Comparison of ENCODE assay signal across 10 cellular contexts in the genomic region with DNA sequence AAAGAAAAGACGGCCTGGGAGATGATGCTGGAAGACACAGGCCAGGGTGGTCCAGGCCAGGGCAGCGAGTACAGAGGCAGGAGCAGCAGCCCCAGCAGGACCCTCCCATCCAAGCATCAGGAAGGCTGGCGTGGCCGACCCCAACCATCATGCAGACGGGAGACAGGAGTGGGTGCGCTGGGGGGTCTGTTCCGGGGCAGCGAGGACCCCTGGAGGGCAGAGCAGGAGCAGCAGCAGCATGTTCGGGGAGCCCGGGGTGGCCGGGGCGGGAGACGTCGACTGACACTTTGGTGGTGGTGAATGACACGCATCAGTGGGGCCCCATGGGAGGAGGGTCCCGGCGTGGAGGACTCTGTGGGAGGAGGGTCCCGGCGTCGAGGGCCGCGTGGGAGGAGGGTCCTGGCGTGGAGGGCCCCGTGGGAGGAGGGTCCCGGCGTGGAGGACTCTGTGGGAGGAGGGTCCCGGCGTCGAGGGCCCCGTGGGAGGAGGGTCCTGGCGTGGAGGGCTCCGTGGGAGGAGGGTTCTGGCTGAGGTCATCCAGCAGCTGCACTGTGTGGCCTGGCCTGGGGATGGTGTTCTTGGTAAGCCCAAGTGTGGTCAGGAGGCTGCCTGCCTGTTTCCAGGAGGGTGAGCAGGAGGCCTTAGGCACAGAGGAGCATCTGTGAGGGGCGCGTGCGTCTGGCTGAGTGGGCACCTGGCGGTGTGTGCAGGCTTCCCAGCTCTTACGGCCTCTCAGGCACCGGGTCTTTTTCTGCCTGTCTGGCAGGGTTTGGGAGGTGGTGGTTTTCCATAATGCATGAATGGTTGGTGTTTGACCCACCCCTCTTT. TPM values are rescaled to one million over a fixed set of nuclear protein-coding genes. Genes with fewer than 3 reads are reported as not detected.
DNase-seq lines count a peak whose midpoint lies in the region; ATAC-seq, FAIRE-seq and TF ChIP-seq lines count a peak whose summit lies in the region.
"Had no signal": no experiment of that assay in that cellular context is flagged by ENCODE, and none has a peak within 500 bp of the region (broad histone marks: within the 10 kb centered on the region; RNA-seq: fewer than 3 reads in every experiment).

No MANE protein-coding gene starts in this region.

- peak overlapping the region; percentile 32 for H3K27ac Mint-ChIP-seq in neural progenitor cell
- H3K27ac Mint-ChIP-seq: CD8-positive, alpha-beta memory T cell had no signal

- H3K79me2 ChIP-seq in endothelial cell of umbilical vein (ENCODE audit: control insufficient read depth, insufficient read depth, low read length) = no peaks in the 10 kb centered on the region
- no peaks in the 10 kb centered on the region for H3K79me2 ChIP-seq in neural progenitor cell (ENCODE audit: low read depth)

- no peak for TF ChIP-seq POLR2A in endothelial cell of umbilical vein (IDR thresholded peaks at IDR 0.05; ENCODE audit: low read depth, low read length)

- dilution Hi-C loops in endothelial cell of umbilical vein (cut with MboI; ENCODE audit: extremely low pct_ligation_motif_present, low sequenced_read_pairs) = no loop called here

- H2AFZ ChIP-seq in endothelial cell of umbilical vein (ENCODE audit: low read depth, low read length) (no peak overlapping the region), neural progenitor cell (replicated peaks) (no peak overlapping the region)

- ATAC-seq in left lung = no peak

- no peak for FAIRE-seq in endothelial cell of umbilical vein (lab: Jason Lieb, UNC)
- FAIRE-seq: bronchial epithelial cell had no signal

- H3K4me3 Mint-ChIP-seq in neural progenitor cell = no peak overlapping the region
- H3K4me3 Mint-ChIP-seq: CD8-positive, alpha-beta memory T cell had no signal

- H3K36me3 ChIP-seq in endothelial cell of umbilical vein (ENCODE audit: control insufficient read depth in 2 of 2, extremely low read depth in 1 of 2, insufficient read depth in 2 of 2, low read length in 2 of 2) (peaks cover 0 to 3% of the 10 kb centered on the region in 2 experiments), neural progenitor cell (no peaks in the 10 kb centered on the region), left lung (peaks cover 0 to 52% of the 10 kb centered on the region in 2 donors)

- POLR2A ChIA-PET in AG04450 (lab: Yijun Ruan, JAX) (no interaction called here), endothelial cell of umbilical vein (lab: Charles Lee) (no interaction called here)

- H3K27me3 ChIP-seq in AG04450 (ENCODE audit: control insufficient read depth, insufficient read depth, low read length) (no peaks in the 10 kb centered on the region), endothelial cell of umbilical vein (ENCODE audit: control insufficient read depth in 2 of 2, insufficient read depth in 2 of 2, low read length in 2 of 2) (no peaks in the 10 kb centered on the region), neural progenitor cell (no peaks in the 10 kb centered on the region), left lung (no peaks in the 10 kb centered on the region)

- H3K9ac ChIP-seq in endothelial cell of umbilical vein (replicated peaks; ENCODE audit: extremely low read depth, insufficient read depth, low read length) (no peak overlapping the region), neural progenitor cell (no peak overlapping the region)

- H3K27ac ChIP-seq in AG04450 (ENCODE audit: low read depth, low read length) (no peak overlapping the region), endothelial cell of umbilical vein (ENCODE audit: insufficient read depth, low read depth, low read length) (no peak overlapping the region), neural progenitor cell (no peak overlapping the region), left lung (no peak overlapping the region)

- no peak overlapping the region for H3K4me3 ChIP-seq in AG04450 (ENCODE audit: low read depth, low read length)
- no peak overlapping the region for H3K4me3 ChIP-seq in endothelial cell of umbilical vein (replicated peaks in 1 of 3; ENCODE audit: insufficient read depth in 1 of 3, low read depth in 1 of 3, low read length in 3 of 3)
- H3K4me3 ChIP-seq in neural progenitor cell = no peak overlapping the region
- H3K4me3 ChIP-seq in left lung = no peak overlapping the region

- H3K4me1 Mint-ChIP-seq in neural progenitor cell = peaks cover 13% of the 10 kb centered on the region
- H3K4me1 Mint-ChIP-seq: CD8-positive, alpha-beta memory T cell had no signal

- no peaks in the 10 kb centered on the region for H3K9me1 ChIP-seq in endothelial cell of umbilical vein (replicated peaks; ENCODE audit: control insufficient read depth, extremely low read depth, insufficient read depth, low read length)

- H3K27me3 Mint-ChIP-seq in neural progenitor cell (ENCODE audit: insufficient read depth, low read depth) = peaks cover 6% of the 10 kb centered on the region

- no peak overlapping the region for H3K4me2 ChIP-seq in endothelial cell of umbilical vein (ENCODE audit: insufficient read depth, low read length)
- no peak overlapping the region for H3K4me2 ChIP-seq in neural progenitor cell

- H3K9me3 ChIP-seq in AG04450 (ENCODE audit: control insufficient read depth, insufficient read depth, low read length) (peaks cover 2% of the 10 kb centered on the region; the same call in 1 of the 2 replicates), endothelial cell of umbilical vein (replicated peaks; ENCODE audit: control insufficient read depth, insufficient read depth, low read length) (no peaks in the 10 kb centered on the region), neural progenitor cell (ENCODE audit: low read depth) (no peaks in the 10 kb centered on the region), left lung (no peaks in the 10 kb centered on the region)

- intact Hi-C loops in endothelial cell of umbilical vein (cut with micrococcal nuclease) (no loop called here), left lung (cut with DNase I) (no loop called here)

- no peaks in the 10 kb centered on the region for H3F3A ChIP-seq in neural progenitor cell (ENCODE audit: low read depth)

- CTCF ChIA-PET in AG04450 (lab: Charles Lee) = interaction anchor here (0.7 kb wide), 1 partner anchor 45 kb away, joined by 3 read pairs; no protein-coding TSS in a partner anchor
- CTCF ChIA-PET in endothelial cell of umbilical vein (lab: Charles Lee) = interaction anchor here (1.6 kb wide), 1 partner anchor 167 kb away, joined by 7 read pairs; no protein-coding TSS in a partner anchor

- H3K4me1 ChIP-seq in endothelial cell of umbilical vein (ENCODE audit: control insufficient read depth, extremely low read depth, insufficient read depth, low read length) (no peaks in the 10 kb centered on the region), neural progenitor cell (no peaks in the 10 kb centered on the region), left lung (peaks cover 28 to 29% of the 10 kb centered on the region in 2 donors)

- peaks cover 6% of the 10 kb centered on the region for H3K9me3 Mint-ChIP-seq in neural progenitor cell
- H3K9me3 Mint-ChIP-seq: CD8-positive, alpha-beta memory T cell had no signal

- H3K36me3 Mint-ChIP-seq in neural progenitor cell = peaks cover 4% of the 10 kb centered on the region
- H3K36me3 Mint-ChIP-seq: CD8-positive, alpha-beta memory T cell had no signal

- H4K20me1 ChIP-seq in endothelial cell of umbilical vein (replicated peaks; ENCODE audit: control insufficient read depth, extremely low read depth, insufficient read depth, low read length) = no peaks in the 10 kb centered on the region
- H4K20me1 ChIP-seq in neural progenitor cell (ENCODE audit: low read depth) = no peaks in the 10 kb centered on the region

- DNase-seq in AG04450 (ENCODE audit: low read depth, low spot score) (no peak), LHCN-M2 (ENCODE audit: low read depth) (peak; percentile 18), endothelial cell of umbilical vein (ENCODE audit: low read depth, low spot score) (no peak), neural progenitor cell (ENCODE audit: low spot score) (no peak), LoVo (ENCODE audit: low spot score) (no peak), GM03348 (ENCODE audit: low spot score) (no peak), left lung (no peak), DMS114 treated with DMSO at 0.1 percent for 48 hours (lab: John Stamatoyannopoulos, UW; ENCODE audit: unreplicated experiment) (no peak)
- DNase-seq: CD8-positive, alpha-beta memory T cell had no signal

- TF ChIP-seq CTCF in AG04450 (IDR thresholded peaks at IDR 0.05; ENCODE audit: low read depth, low read length) (peak; percentile 34), endothelial cell of umbilical vein (IDR thresholded peaks at IDR 0.05; ENCODE audit: extremely low read depth in 1 of 2, insufficient read depth in 1 of 2, low read depth in 1 of 2, low read length in 2 of 2) (peak; percentile 10 to 39), neural progenitor cell (IDR thresholded peaks at IDR 0.05) (peak; percentile 24), left lung (IDR thresholded peaks at IDR 0.05) (no peak)

- no TSS peak for BruUV-seq in endothelial cell of umbilical vein (replicated peaks; lab: Mats Ljungman, UMichigan)

RNA-seq across cellular contexts. Expression of gene FAM20C, which starts 38.9 kb away (rescaled TPM):
- polyA plus RNA-seq in AG04450 (2011; rRNA removed) = 34.5 and 44.6 TPM in 2 replicates
- polyA minus RNA-seq in AG04450 (2011; rRNA and poly(A)+ RNA removed) = 39.0 and 42.8 TPM in 2 replicates
- 20.8 and 36.4 TPM in 2 replicates for total RNA-seq in LHCN-M2 (2014; rRNA removed)
- 11.4 TPM for polyA plus RNA-seq in LHCN-M2 (2012)
- total RNA-seq in endothelial cell of umbilical vein = 34.5 and 44.4 TPM in 2 replicates
- polyA plus RNA-seq in endothelial cell of umbilical vein = 14.2 and 17.4 TPM in 2 replicates
- 13.4 and 17.6 TPM in 2 replicates for polyA plus RNA-seq in endothelial cell of umbilical vein (2011; cell fraction: cytosol; rRNA removed)
- polyA plus RNA-seq in endothelial cell of umbilical vein (2011; cell fraction: nucleus; rRNA removed) = 13.3 and 13.8 TPM in 2 replicates
- 24.5 and 25.3 TPM in 2 replicates for polyA plus RNA-seq in endothelial cell of umbilical vein (2012)
- polyA minus RNA-seq in endothelial cell of umbilical vein = 12.8 and 20.3 TPM in 2 replicates
- 7.0 TPM for polyA minus RNA-seq in endothelial cell of umbilical vein (2011; cell fraction: cytosol; rRNA and poly(A)+ RNA removed)
- polyA minus RNA-seq in endothelial cell of umbilical vein (2011; cell fraction: nucleus; rRNA and poly(A)+ RNA removed) = 8.4 and 18.1 TPM in 2 replicates
- total RNA-seq in neural progenitor cell (ENCODE audit: low replicate concordance) = 3.8 and 4.7 TPM in 2 replicates
- total RNA-seq in left lung = 10 to 100 TPM; 44.6 to 75.5 TPM
- polyA plus RNA-seq: CD8-positive, alpha-beta memory T cell had no signal

RNA-seq across cellular contexts. Expression of gene FOXL3, which starts 58.7 kb away (rescaled TPM):
- polyA plus RNA-seq in AG04450 (2011; rRNA removed) = not detected in 2 replicates
- polyA minus RNA-seq in AG04450 (2011; rRNA and poly(A)+ RNA removed) = not detected in 2 replicates
- not detected in 2 replicates for total RNA-seq in LHCN-M2 (2014; rRNA removed)
- not detected for polyA plus RNA-seq in LHCN-M2 (2012)
- total RNA-seq in endothelial cell of umbilical vein = not detected in 2 replicates
- polyA plus RNA-seq in endothelial cell of umbilical vein = not detected in 2 replicates
- polyA plus RNA-seq in endothelial cell of umbilical vein (2011; cell fraction: cytosol; rRNA removed) = not detected in 2 replicates
- not detected in 2 replicates for polyA plus RNA-seq in endothelial cell of umbilical vein (2011; cell fraction: nucleus; rRNA removed)
- polyA plus RNA-seq in endothelial cell of umbilical vein (2012) = not detected in 2 replicates
- not detected in 2 replicates for polyA minus RNA-seq in endothelial cell of umbilical vein
- polyA minus RNA-seq in endothelial cell of umbilical vein (2011; cell fraction: cytosol; rRNA and poly(A)+ RNA removed) = not detected
- polyA minus RNA-seq in endothelial cell of umbilical vein (2011; cell fraction: nucleus; rRNA and poly(A)+ RNA removed) = not detected in 2 replicates
- total RNA-seq in neural progenitor cell (ENCODE audit: low replicate concordance) = not detected in 2 replicates
- total RNA-seq in left lung = not detected
- total RNA-seq: bronchial epithelial cell; CD8-positive, alpha-beta memory T cell had no signal
- polyA plus RNA-seq: CD8-positive, alpha-beta memory T cell had no signal

Comparison
In these comparisons a context has a peak if more than half of its experiments do, and no peak if none do; other contexts are left out.
1. CTCF ChIP-seq: peak in AG04450 (single experiment), endothelial cell of umbilical vein (2 of 2) and neural progenitor cell (single experiment); none in left lung (0 of 2).